ENCODE assay signal across 1 cellular context in the genomic region with DNA sequence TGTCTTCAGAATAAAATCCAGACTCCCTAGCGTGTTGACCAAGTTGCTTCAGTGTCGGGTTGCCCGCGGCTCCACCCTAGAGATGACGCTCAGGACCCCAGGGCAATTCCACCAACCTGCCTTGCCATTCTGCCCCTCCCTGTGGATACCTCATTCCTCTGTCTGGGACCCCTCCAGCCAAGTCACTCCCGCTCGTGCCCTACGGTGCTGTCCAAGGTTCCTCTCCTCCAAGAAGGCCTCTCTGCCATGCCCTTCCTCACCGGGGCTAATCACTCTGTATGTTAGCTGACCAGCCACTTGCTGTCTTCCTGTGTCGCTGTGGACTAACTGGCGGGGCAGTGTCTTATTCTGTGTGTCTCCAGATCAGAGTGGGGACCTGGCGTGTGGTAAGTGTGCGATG.
TF ChIP-seq lines count a peak whose summit lies in the region.

No MANE protein-coding gene starts in this region.

TF ChIP-seq in WTC11, 78 proteins besides CTCF, POLR2A, EP300 and RAD21 (continued from another document):
- TF ChIP-seq, protein P1, sequence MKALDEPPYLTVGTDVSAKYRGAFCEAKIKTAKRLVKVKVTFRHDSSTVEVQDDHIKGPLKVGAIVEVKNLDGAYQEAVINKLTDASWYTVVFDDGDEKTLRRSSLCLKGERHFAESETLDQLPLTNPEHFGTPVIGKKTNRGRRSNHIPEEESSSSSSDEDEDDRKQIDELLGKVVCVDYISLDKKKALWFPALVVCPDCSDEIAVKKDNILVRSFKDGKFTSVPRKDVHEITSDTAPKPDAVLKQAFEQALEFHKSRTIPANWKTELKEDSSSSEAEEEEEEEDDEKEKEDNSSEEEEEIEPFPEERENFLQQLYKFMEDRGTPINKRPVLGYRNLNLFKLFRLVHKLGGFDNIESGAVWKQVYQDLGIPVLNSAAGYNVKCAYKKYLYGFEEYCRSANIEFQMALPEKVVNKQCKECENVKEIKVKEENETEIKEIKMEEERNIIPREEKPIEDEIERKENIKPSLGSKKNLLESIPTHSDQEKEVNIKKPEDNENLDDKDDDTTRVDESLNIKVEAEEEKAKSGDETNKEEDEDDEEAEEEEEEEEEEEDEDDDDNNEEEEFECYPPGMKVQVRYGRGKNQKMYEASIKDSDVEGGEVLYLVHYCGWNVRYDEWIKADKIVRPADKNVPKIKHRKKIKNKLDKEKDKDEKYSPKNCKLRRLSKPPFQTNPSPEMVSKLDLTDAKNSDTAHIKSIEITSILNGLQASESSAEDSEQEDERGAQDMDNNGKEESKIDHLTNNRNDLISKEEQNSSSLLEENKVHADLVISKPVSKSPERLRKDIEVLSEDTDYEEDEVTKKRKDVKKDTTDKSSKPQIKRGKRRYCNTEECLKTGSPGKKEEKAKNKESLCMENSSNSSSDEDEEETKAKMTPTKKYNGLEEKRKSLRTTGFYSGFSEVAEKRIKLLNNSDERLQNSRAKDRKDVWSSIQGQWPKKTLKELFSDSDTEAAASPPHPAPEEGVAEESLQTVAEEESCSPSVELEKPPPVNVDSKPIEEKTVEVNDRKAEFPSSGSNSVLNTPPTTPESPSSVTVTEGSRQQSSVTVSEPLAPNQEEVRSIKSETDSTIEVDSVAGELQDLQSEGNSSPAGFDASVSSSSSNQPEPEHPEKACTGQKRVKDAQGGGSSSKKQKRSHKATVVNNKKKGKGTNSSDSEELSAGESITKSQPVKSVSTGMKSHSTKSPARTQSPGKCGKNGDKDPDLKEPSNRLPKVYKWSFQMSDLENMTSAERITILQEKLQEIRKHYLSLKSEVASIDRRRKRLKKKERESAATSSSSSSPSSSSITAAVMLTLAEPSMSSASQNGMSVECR (CRISPR knock-in tag; IDR thresholded peaks at IDR 0.05; ENCODE audit: borderline replicate concordance), result no peak
- TF ChIP-seq, protein P2, sequence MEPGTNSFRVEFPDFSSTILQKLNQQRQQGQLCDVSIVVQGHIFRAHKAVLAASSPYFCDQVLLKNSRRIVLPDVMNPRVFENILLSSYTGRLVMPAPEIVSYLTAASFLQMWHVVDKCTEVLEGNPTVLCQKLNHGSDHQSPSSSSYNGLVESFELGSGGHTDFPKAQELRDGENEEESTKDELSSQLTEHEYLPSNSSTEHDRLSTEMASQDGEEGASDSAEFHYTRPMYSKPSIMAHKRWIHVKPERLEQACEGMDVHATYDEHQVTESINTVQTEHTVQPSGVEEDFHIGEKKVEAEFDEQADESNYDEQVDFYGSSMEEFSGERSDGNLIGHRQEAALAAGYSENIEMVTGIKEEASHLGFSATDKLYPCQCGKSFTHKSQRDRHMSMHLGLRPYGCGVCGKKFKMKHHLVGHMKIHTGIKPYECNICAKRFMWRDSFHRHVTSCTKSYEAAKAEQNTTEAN (CRISPR knock-in tag; IDR thresholded peaks at IDR 0.05), result no peak
- TF ChIP-seq, protein P3, sequence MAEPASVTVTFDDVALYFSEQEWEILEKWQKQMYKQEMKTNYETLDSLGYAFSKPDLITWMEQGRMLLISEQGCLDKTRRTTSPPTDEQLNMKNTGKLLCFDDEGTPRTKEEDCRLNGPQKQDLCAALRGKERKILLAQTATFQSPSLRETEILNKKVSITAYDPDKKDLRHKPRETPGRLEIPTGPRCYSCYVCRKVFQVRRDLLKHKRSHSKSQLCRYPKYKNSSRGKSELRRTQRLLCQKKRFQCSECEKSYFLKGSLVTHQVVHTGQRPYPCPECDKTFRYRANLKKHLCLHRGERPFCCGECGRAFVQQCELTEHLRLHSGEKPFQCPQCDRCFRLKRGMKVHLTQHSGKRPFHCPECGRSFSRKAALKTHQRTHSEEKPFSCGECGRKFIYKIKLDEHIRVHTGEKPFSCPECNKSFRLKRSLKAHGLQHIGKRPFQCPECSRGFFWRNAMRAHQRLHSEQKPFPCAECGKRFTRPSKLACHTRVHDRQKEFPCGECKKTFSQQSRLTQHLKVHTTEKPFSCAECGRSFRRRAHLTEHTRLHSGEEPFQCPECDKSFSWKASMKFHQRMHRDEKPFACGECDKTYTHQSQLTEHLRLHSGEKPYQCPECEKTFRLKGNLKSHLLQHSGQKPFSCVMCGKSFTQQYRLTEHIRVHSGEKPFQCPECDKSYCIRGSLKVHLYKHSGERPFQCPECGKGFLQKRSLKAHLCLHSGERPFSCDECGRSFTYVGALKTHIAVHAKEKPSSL (CRISPR knock-in tag; conservative IDR thresholded peaks at IDR 0.05), result no peak
- TF ChIP-seq NR1H2 (CRISPR knock-in tag; IDR thresholded peaks at IDR 0.05), result no peak
- TF ChIP-seq GRHL2 (CRISPR knock-in tag; IDR thresholded peaks at IDR 0.05; ENCODE audit: insufficient replicate concordance, severe bottlenecking), result no peak
- TF ChIP-seq, protein P4, sequence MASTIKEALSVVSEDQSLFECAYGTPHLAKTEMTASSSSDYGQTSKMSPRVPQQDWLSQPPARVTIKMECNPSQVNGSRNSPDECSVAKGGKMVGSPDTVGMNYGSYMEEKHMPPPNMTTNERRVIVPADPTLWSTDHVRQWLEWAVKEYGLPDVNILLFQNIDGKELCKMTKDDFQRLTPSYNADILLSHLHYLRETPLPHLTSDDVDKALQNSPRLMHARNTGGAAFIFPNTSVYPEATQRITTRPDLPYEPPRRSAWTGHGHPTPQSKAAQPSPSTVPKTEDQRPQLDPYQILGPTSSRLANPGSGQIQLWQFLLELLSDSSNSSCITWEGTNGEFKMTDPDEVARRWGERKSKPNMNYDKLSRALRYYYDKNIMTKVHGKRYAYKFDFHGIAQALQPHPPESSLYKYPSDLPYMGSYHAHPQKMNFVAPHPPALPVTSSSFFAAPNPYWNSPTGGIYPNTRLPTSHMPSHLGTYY (CRISPR knock-in tag; IDR thresholded peaks at IDR 0.05), result no peak
- TF ChIP-seq, protein P5, sequence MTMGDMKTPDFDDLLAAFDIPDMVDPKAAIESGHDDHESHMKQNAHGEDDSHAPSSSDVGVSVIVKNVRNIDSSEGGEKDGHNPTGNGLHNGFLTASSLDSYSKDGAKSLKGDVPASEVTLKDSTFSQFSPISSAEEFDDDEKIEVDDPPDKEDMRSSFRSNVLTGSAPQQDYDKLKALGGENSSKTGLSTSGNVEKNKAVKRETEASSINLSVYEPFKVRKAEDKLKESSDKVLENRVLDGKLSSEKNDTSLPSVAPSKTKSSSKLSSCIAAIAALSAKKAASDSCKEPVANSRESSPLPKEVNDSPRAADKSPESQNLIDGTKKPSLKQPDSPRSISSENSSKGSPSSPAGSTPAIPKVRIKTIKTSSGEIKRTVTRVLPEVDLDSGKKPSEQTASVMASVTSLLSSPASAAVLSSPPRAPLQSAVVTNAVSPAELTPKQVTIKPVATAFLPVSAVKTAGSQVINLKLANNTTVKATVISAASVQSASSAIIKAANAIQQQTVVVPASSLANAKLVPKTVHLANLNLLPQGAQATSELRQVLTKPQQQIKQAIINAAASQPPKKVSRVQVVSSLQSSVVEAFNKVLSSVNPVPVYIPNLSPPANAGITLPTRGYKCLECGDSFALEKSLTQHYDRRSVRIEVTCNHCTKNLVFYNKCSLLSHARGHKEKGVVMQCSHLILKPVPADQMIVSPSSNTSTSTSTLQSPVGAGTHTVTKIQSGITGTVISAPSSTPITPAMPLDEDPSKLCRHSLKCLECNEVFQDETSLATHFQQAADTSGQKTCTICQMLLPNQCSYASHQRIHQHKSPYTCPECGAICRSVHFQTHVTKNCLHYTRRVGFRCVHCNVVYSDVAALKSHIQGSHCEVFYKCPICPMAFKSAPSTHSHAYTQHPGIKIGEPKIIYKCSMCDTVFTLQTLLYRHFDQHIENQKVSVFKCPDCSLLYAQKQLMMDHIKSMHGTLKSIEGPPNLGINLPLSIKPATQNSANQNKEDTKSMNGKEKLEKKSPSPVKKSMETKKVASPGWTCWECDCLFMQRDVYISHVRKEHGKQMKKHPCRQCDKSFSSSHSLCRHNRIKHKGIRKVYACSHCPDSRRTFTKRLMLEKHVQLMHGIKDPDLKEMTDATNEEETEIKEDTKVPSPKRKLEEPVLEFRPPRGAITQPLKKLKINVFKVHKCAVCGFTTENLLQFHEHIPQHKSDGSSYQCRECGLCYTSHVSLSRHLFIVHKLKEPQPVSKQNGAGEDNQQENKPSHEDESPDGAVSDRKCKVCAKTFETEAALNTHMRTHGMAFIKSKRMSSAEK (CRISPR knock-in tag; IDR thresholded peaks at IDR 0.05; ENCODE audit: borderline replicate concordance), result no peak
- TF ChIP-seq, protein P6, sequence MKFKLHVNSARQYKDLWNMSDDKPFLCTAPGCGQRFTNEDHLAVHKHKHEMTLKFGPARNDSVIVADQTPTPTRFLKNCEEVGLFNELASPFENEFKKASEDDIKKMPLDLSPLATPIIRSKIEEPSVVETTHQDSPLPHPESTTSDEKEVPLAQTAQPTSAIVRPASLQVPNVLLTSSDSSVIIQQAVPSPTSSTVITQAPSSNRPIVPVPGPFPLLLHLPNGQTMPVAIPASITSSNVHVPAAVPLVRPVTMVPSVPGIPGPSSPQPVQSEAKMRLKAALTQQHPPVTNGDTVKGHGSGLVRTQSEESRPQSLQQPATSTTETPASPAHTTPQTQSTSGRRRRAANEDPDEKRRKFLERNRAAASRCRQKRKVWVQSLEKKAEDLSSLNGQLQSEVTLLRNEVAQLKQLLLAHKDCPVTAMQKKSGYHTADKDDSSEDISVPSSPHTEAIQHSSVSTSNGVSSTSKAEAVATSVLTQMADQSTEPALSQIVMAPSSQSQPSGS (CRISPR knock-in tag; IDR thresholded peaks at IDR 0.05; ENCODE audit: borderline replicate concordance, low read depth), result no peak
- TF ChIP-seq, protein P7, sequence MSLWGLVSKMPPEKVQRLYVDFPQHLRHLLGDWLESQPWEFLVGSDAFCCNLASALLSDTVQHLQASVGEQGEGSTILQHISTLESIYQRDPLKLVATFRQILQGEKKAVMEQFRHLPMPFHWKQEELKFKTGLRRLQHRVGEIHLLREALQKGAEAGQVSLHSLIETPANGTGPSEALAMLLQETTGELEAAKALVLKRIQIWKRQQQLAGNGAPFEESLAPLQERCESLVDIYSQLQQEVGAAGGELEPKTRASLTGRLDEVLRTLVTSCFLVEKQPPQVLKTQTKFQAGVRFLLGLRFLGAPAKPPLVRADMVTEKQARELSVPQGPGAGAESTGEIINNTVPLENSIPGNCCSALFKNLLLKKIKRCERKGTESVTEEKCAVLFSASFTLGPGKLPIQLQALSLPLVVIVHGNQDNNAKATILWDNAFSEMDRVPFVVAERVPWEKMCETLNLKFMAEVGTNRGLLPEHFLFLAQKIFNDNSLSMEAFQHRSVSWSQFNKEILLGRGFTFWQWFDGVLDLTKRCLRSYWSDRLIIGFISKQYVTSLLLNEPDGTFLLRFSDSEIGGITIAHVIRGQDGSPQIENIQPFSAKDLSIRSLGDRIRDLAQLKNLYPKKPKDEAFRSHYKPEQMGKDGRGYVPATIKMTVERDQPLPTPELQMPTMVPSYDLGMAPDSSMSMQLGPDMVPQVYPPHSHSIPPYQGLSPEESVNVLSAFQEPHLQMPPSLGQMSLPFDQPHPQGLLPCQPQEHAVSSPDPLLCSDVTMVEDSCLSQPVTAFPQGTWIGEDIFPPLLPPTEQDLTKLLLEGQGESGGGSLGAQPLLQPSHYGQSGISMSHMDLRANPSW (CRISPR knock-in tag; conservative IDR thresholded peaks at IDR 0.05; ENCODE audit: low read depth), result no peak
- TF ChIP-seq TCF7 (CRISPR knock-in tag; IDR thresholded peaks at IDR 0.05; ENCODE audit: low read depth), result no peak
- no peak for TF ChIP-seq KAT7 (CRISPR knock-in tag; IDR thresholded peaks at IDR 0.05; ENCODE audit: borderline replicate concordance)
- TF ChIP-seq GABPB1 (CRISPR knock-in tag; IDR thresholded peaks at IDR 0.05), result no peak
- TF ChIP-seq SP1 (CRISPR knock-in tag; conservative IDR thresholded peaks at IDR 0.05), result no peak
- TF ChIP-seq, protein P8, sequence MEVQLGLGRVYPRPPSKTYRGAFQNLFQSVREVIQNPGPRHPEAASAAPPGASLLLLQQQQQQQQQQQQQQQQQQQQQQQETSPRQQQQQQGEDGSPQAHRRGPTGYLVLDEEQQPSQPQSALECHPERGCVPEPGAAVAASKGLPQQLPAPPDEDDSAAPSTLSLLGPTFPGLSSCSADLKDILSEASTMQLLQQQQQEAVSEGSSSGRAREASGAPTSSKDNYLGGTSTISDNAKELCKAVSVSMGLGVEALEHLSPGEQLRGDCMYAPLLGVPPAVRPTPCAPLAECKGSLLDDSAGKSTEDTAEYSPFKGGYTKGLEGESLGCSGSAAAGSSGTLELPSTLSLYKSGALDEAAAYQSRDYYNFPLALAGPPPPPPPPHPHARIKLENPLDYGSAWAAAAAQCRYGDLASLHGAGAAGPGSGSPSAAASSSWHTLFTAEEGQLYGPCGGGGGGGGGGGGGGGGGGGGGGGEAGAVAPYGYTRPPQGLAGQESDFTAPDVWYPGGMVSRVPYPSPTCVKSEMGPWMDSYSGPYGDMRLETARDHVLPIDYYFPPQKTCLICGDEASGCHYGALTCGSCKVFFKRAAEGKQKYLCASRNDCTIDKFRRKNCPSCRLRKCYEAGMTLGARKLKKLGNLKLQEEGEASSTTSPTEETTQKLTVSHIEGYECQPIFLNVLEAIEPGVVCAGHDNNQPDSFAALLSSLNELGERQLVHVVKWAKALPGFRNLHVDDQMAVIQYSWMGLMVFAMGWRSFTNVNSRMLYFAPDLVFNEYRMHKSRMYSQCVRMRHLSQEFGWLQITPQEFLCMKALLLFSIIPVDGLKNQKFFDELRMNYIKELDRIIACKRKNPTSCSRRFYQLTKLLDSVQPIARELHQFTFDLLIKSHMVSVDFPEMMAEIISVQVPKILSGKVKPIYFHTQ (CRISPR knock-in tag; IDR thresholded peaks at IDR 0.05), result no peak
- TF ChIP-seq, protein P9, sequence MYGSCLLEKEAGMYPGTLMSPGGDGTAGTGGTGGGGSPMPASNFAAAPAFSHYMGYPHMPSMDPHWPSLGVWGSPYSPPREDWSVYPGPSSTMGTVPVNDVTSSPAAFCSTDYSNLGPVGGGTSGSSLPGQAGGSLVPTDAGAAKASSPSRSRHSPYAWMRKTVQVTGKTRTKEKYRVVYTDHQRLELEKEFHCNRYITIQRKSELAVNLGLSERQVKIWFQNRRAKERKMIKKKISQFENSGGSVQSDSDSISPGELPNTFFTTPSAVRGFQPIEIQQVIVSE (CRISPR knock-in tag; IDR thresholded peaks at IDR 0.05; ENCODE audit: borderline replicate concordance), result no peak
